8 cellular contexts compared by ENCODE assay signal in the genomic region with DNA sequence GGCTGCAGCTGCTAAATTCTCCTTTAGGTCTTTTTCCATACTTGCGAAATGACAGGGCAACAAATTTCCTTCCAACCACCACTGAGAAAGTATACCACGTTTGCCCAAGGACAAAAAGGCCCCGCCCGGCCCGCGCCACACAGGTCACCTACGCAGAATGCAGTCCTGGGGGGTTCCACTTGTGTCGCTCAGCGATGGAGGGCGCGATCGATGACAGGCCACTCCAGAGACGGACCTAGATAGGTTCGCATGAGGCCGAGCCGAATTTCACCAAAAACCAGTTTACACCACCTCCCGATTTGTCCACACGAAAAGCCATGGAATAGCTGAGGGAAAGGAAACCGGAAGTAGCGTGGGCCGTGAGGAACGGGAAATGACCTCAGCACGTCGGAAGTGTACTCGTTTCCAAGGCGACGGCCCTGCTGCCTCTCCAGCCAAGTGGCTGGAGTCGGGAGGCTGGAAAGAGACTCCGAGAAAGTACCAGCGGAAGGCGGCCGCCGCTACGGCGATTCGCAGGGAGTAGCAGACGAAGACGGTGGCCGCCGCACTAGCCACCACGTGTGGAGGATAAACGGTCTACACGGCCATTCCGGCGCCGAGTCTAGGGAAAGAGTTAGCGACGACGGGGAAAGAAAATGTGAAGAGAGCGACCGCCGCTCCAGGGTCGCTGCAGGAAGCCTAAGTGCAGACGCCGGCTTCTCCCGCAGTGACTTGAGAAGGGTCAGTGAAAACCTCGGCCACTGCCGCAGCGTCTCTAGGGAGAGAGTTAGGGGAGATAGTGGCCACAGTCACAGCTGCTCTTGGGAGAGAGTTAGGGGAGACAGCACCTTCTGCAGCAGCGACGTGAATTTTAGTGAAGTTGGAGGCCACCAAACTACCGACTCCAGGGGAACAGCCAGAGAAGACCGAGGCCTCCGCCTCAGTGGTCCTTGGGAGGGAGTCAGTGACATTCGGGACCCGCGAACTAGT. TPM values are rescaled to one million over a fixed set of nuclear protein-coding genes. Genes with fewer than 3 reads are reported as not detected.
DNase-seq lines count a peak whose midpoint lies in the region; ATAC-seq and TF ChIP-seq lines count a peak whose summit lies in the region.

Gene ANKRD42 (plus strand): TSS at position 398 of the 969 bp plus-strand sequence. CDS start 959 bp downstream, outside the sequence.

- H3K4me1 ChIP-seq in DND-41 (ENCODE audit: insufficient read depth, low read length) (peaks cover 29% of the 10 kb centered on the region), Karpas-422 (ENCODE audit: low read length) (peaks cover 44% of the 10 kb centered on the region)

- H3K4me3 ChIP-seq in DND-41 (ENCODE audit: low read depth in 1 of 2, low read length in 2 of 2) (peak within 1 kb of the TSS; percentile 75 to 98), Karpas-422 (ENCODE audit: low read length) (peak within 1 kb of the TSS; percentile 82)

- H3K4me3 Mint-ChIP-seq in activated T-helper 17 cell treated with anti-CD3 and anti-CD28 coated beads, Interleukin-2, amount 50 U/mL, for 72 hours, result peak within 1 kb of the TSS; percentile 92
- H3K4me3 Mint-ChIP-seq in natural killer cell, result peak within 1 kb of the TSS; percentile 100

- intact Hi-C loops in natural killer cell (cut with micrococcal nuclease), result loop anchor here (1.0 to 2.0 kb wide), 6 partner anchors 37 to 293 kb away; partner anchors contain the start of genes DDIAS, PRCP and RAB30

- no peaks in the 10 kb centered on the region for H3K27me3 Mint-ChIP-seq in activated T-helper 17 cell treated with anti-CD3 and anti-CD28 coated beads, Interleukin-2, amount 50 U/mL, for 72 hours
- no peaks in the 10 kb centered on the region for H3K27me3 Mint-ChIP-seq in natural killer cell (ENCODE audit: low read depth in 2 of 2)

- H3K9me3 ChIP-seq in DND-41 (ENCODE audit: insufficient read depth, low read length, severe bottlenecking) (no peaks in the 10 kb centered on the region), Karpas-422 (ENCODE audit: low read length) (no peaks in the 10 kb centered on the region)

- H3K9me2 ChIP-seq in Karpas-422 (replicated peaks; ENCODE audit: insufficient read depth, low read length), result no peaks in the 10 kb centered on the region

- peak; percentile 90 for ATAC-seq in DND-41 (ENCODE audit: insufficient read depth, low read depth)
- ATAC-seq in GM21825 (IDR thresholded peaks at IDR 0.05; ENCODE audit: unreplicated experiment), result peak; percentile 92
- peak; percentile 92 for ATAC-seq in activated T-helper 17 cell treated with anti-CD3 and anti-CD28 coated beads, Interleukin-2, amount 50 U/mL, for 72 hours (replicated peaks)
- ATAC-seq in natural killer cell, result peak; percentile 62 to 81 (median 72)

- no peaks in the 10 kb centered on the region; the same call in 1 of the 2 replicates for H4K20me1 ChIP-seq in DND-41 (ENCODE audit: insufficient read depth, low read length)
- H4K20me1 ChIP-seq in Karpas-422 (ENCODE audit: insufficient read depth, low read depth, low read length), result no peaks in the 10 kb centered on the region

- H3K4me1 Mint-ChIP-seq in activated T-helper 17 cell treated with anti-CD3 and anti-CD28 coated beads, Interleukin-2, amount 50 U/mL, for 72 hours, result peaks cover 20% of the 10 kb centered on the region
- peaks cover 50 to 51% of the 10 kb centered on the region in 2 donors for H3K4me1 Mint-ChIP-seq in natural killer cell

- DNase-seq in DND-41 (peak; percentile 83), Karpas-422 (peak; percentile 97), RKO (ENCODE audit: low spot score) (peak; percentile 97), fibroblast of peridontal ligament (ENCODE audit: extremely low read depth) (peak; percentile 96), natural killer cell (peak; percentile 79)
- DNase-seq in stimulated activated naive CD4-positive, alpha-beta T cell treated with Interleukin-2 at 50 U/mL for 16 hours (lab: John Stamatoyannopoulos, UW), result peak; percentile 86

- H3K9me3 Mint-ChIP-seq in activated T-helper 17 cell treated with anti-CD3 and anti-CD28 coated beads, Interleukin-2, amount 50 U/mL, for 72 hours, result no peaks in the 10 kb centered on the region
- no peaks in the 10 kb centered on the region for H3K9me3 Mint-ChIP-seq in natural killer cell

- H3K36me3 Mint-ChIP-seq in activated T-helper 17 cell treated with anti-CD3 and anti-CD28 coated beads, Interleukin-2, amount 50 U/mL, for 72 hours (ENCODE audit: low read depth), result peaks cover 51% of the 10 kb centered on the region
- H3K36me3 Mint-ChIP-seq in natural killer cell, result peaks cover 15% of the 10 kb centered on the region

- peak within 1 kb of the TSS; percentile 94 for H3K27ac Mint-ChIP-seq in activated T-helper 17 cell treated with anti-CD3 and anti-CD28 coated beads, Interleukin-2, amount 50 U/mL, for 72 hours
- peak within 1 kb of the TSS; percentile 98 to 100 for H3K27ac Mint-ChIP-seq in natural killer cell

- peak within 1 kb of the TSS; percentile 100 for H3K4me2 ChIP-seq in DND-41 (ENCODE audit: insufficient read depth, low read length)
- peak within 1 kb of the TSS; percentile 94 for H3K4me2 ChIP-seq in Karpas-422 (ENCODE audit: low read depth, low read length, poor library complexity, severe bottlenecking)

- TF ChIP-seq CTCF in DND-41 (IDR thresholded peaks at IDR 0.05; ENCODE audit: borderline replicate concordance, extremely low read depth, low read length, poor library complexity, severe bottlenecking), result no peak
- TF ChIP-seq CTCF in natural killer cell (IDR thresholded peaks at IDR 0.05), result no peak

- H3K9ac ChIP-seq in DND-41 (ENCODE audit: low read depth, low read length) (peak within 1 kb of the TSS; percentile 68), Karpas-422 (ENCODE audit: low read length) (peak within 1 kb of the TSS; percentile 77)

- H3K36me3 ChIP-seq in DND-41 (ENCODE audit: insufficient read depth, low read length), result peaks cover 16% of the 10 kb centered on the region
- H3K36me3 ChIP-seq in Karpas-422 (ENCODE audit: insufficient read depth, low read length), result peaks cover 15% of the 10 kb centered on the region; the same call in 1 of the 2 replicates

- H3K27ac ChIP-seq in DND-41 (ENCODE audit: low read length) (peak within 1 kb of the TSS; percentile 82), Karpas-422 (ENCODE audit: low read length) (peak within 1 kb of the TSS; percentile 55)

- no peaks in the 10 kb centered on the region for H3K27me3 ChIP-seq in DND-41 (ENCODE audit: insufficient read depth, low read length, poor library complexity)
- no peaks in the 10 kb centered on the region for H3K27me3 ChIP-seq in Karpas-422 (ENCODE audit: low read length)

- H2AFZ ChIP-seq in DND-41 (ENCODE audit: low read depth, low read length) (peak within 1 kb of the TSS; percentile 96), Karpas-422 (ENCODE audit: low read length) (peak within 1 kb of the TSS; percentile 92)

- peaks cover 16% of the 10 kb centered on the region for H3K79me2 ChIP-seq in DND-41 (ENCODE audit: insufficient read depth, low read length)
- peaks cover 25% of the 10 kb centered on the region for H3K79me2 ChIP-seq in Karpas-422 (ENCODE audit: low read length)

RNA-seq across cellular contexts. Expression of gene ANKRD42, which starts in this region (rescaled TPM):
- 9.0 and 16.6 TPM in 2 replicates for total RNA-seq in Karpas-422 (2014; rRNA removed; shearing (Covaris generic); ENCODE audit: low replicate concordance)
- total RNA-seq in activated T-helper 17 cell treated with anti-CD3 and anti-CD28 coated beads, Interleukin-2, amount 50 U/mL, for 72 hours, result 1 to 10 TPM; 2.2 to 2.3 TPM
- total RNA-seq in natural killer cell, result 10 to 100 TPM; 10.4 to 13.3 (median 11.6) TPM

Comparison
In these comparisons a context has a peak if more than half of its experiments do, and no peak if none do; other contexts are left out.
1. Peak in every context shown above with its lines: DNase-seq, ATAC-seq, H3K4me3 ChIP-seq and H3K27ac ChIP-seq.